Comparison of ENCODE assay signal across 8 cellular contexts in the genomic region with DNA sequence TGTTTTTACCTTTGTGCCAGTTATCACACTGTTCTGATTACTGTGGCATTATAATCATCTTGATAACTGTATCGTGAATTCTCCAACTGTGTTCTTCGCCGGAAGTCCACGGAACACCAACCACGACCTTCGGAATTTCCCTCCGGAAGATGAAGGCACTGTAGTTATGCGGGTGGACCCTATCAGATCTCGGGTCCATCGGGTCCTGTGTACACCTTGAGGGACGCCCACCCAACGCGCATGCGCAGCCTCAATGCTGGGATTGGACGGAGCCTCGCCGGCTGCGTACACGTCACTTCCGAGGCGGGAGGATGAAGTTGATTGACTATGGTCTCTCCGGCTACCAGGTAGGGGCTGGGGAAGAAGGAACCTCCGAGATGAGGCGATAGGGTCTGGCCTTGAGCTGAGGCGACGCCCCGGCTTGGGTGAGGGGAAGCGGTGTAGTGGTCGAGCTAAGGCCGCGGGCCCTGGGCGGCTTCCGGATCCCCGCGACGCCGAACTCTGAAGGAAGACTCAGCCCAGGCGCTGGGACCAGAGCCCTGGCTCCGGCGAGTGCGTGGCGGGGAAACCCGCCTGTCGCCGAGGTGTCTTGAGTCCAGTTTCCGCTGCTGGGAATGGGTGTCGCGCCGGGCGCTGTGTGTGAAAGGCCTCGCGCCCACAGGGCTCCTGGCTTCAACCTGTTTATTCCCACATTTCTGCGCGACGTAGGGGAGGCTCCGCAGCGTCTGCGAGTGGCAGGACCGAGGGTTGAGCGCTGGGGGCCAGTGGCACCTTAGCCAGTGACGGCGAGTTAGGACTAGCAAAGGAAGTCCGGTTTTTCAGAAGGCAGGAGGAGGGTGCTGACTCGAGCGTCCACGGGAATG. TPM values are rescaled to one million over a fixed set of nuclear protein-coding genes. Genes with fewer than 3 reads are reported as not detected.
DNase-seq lines count a peak whose midpoint lies in the region; ATAC-seq and TF ChIP-seq lines count a peak whose summit lies in the region.

A gene with protein sequence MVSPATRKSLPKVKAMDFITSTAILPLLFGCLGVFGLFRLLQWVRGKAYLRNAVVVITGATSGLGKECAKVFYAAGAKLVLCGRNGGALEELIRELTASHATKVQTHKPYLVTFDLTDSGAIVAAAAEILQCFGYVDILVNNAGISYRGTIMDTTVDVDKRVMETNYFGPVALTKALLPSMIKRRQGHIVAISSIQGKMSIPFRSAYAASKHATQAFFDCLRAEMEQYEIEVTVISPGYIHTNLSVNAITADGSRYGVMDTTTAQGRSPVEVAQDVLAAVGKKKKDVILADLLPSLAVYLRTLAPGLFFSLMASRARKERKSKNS (plus strand): TSS at position 320 of the 863 bp plus-strand sequence. CDS start 8 bp downstream, at position 328.

- H3K9me1 ChIP-seq in IMR-90 (ENCODE audit: insufficient read depth, low read length) = no peaks in the 10 kb centered on the region

- CTCF ChIA-PET in IMR-90 (lab: Yijun Ruan, JAX) = interaction anchor here (0.7 to 1.4 kb wide), 2 partner anchors 84 to 334 kb away, joined by 3 to 5 read pairs; partner anchors contain the start of gene USP22

- H4K20me1 ChIP-seq in IMR-90 (ENCODE audit: insufficient read depth, low read length) = no peaks in the 10 kb centered on the region

- POLR2A ChIA-PET in IMR-90 (lab: Charles Lee; ENCODE audit: unreplicated experiment) = interaction anchor here (1.0 kb wide), 1 partner anchor 23 kb away, joined by 6 read pairs; no protein-coding TSS in a partner anchor

- BruUV-seq in IMR-90 (replicated peaks; lab: Mats Ljungman, UMichigan) = TSS peak; percentile 32

- DNase-seq in DMS 273 treated with DMSO at 0.1 percent for 48 hours (lab: John Stamatoyannopoulos, UW) (peak; percentile 76), IMR-90 (peak; percentile 88), OCI-M2 (lab: John Stamatoyannopoulos, UW; ENCODE audit: unreplicated experiment) (peak; percentile 67), activated T-cell treated with anti-CD3 and anti-CD28 coated beads for 48 hours (ENCODE audit: low read depth) (peak; percentile 95), epithelial cell of prostate (ENCODE audit: low read depth, low spot score) (peak; percentile 70), mucosa of gallbladder (ENCODE audit: low spot score) (peak; percentile 96)
- DNase-seq in stimulated activated CD8-positive, alpha-beta memory T cell treated with anti-CD3 and anti-CD28 coated beads, Interleukin-4, amount 100 ng/mL, for 4 hours (ENCODE audit: low read depth in 2 of 2, low spot score in 1 of 2) = peak; percentile 96 to 98

- no peaks in the 10 kb centered on the region for H3K36me3 ChIP-seq in IMR-90 (ENCODE audit: control insufficient read depth, insufficient read depth, low read length)

- in situ Hi-C loops in IMR-90 (cut with MboI; ENCODE audit: low sequenced_read_pairs) = loop anchor here (5.0 kb wide), 1 partner anchor 385 kb away; no protein-coding TSS in a partner anchor

- WGBS in IMR-90 (ENCODE audit: extremely low coverage in 2 of 2, insufficient read length in 1 of 2), 2 experiments = 0% methylated on average over 28 of the region's 66 CpGs; no CpG with 5 or more reads in 1 of the 2 experiments

- peak within 1 kb of the TSS; percentile 61 to 92 for H4K8ac ChIP-seq in IMR-90 (ENCODE audit: low read depth in 2 of 2, low read length in 2 of 2)

- H3K9ac ChIP-seq in IMR-90 (ENCODE audit: low read depth, low read length) = peak within 1 kb of the TSS; percentile 72

- H3K79me1 ChIP-seq in IMR-90 (ENCODE audit: low read depth in 1 of 2, low read length in 2 of 2) = peaks cover 9 to 16% of the 10 kb centered on the region in 2 experiments

- no peaks in the 10 kb centered on the region for H3K4me1 ChIP-seq in IMR-90 (ENCODE audit: control insufficient read depth, insufficient read depth, low read length)

- H3K56ac ChIP-seq in IMR-90 (ENCODE audit: extremely low read depth, insufficient read depth, low read length) = peak within 1 kb of the TSS; percentile 70

- TF ChIP-seq POLR2A in IMR-90 (IDR thresholded peaks at IDR 0.05; ENCODE audit: low read depth, low read length) = peak; percentile 70

- H3K18ac ChIP-seq in IMR-90 (ENCODE audit: low read depth, low read length) = peak within 1 kb of the TSS; percentile 48; the same call in 1 of the 2 replicates

- peak within 1 kb of the TSS; percentile 51 for H3K4ac ChIP-seq in IMR-90 (ENCODE audit: low read depth, low read length)

- H2BK120ac ChIP-seq in IMR-90 (ENCODE audit: low read depth, low read length) = peak within 1 kb of the TSS; percentile 46; the same call in 1 of the 2 replicates

- ATAC-seq in GM21528 (IDR thresholded peaks at IDR 0.05; ENCODE audit: low FRiP score, unreplicated experiment) (peak; percentile 90), IMR-90 (ENCODE audit: low read depth) (peak; percentile 93)

- peak within 1 kb of the TSS; percentile 91 for H2AK9ac ChIP-seq in IMR-90 (replicated peaks; ENCODE audit: low read depth, low read length, poor library complexity)

- no peaks in the 10 kb centered on the region for H3K27me3 ChIP-seq in IMR-90 (ENCODE audit: control insufficient read depth, insufficient read depth, low read length)

- H2BK20ac ChIP-seq in IMR-90 (ENCODE audit: low read depth, low read length) = no peak within 1 kb of the TSS

- H2BK15ac ChIP-seq in IMR-90 (ENCODE audit: low read depth, low read length) = no peak within 1 kb of the TSS

- peak within 1 kb of the TSS; percentile 97 for H4K5ac ChIP-seq in IMR-90 (ENCODE audit: low read depth, low read length)

- peak within 1 kb of the TSS; percentile 74 for H4K91ac ChIP-seq in IMR-90 (ENCODE audit: insufficient read depth, low read depth, low read length)

- H2AK5ac ChIP-seq in IMR-90 (ENCODE audit: low read depth, low read length) = peak within 1 kb of the TSS; percentile 56; the same call in 1 of the 2 replicates

- peak within 1 kb of the TSS; percentile 100 for H2AFZ ChIP-seq in IMR-90 (replicated peaks; ENCODE audit: low read length, poor library complexity)

- no peak for TF ChIP-seq RAD21 in IMR-90 (IDR thresholded peaks at IDR 0.05; ENCODE audit: low read length)

- H3K23ac ChIP-seq in IMR-90 (ENCODE audit: low read depth, low read length) = peak within 1 kb of the TSS; percentile 72

- H3K14ac ChIP-seq in IMR-90 (replicated peaks; ENCODE audit: low read depth, low read length) = peak within 1 kb of the TSS; percentile 64

- H3K9me3 ChIP-seq in IMR-90 (ENCODE audit: control insufficient read depth, insufficient read depth, low read length) = no peaks in the 10 kb centered on the region

- H3K27ac ChIP-seq in IMR-90 (ENCODE audit: insufficient read depth, low read length) (peak within 1 kb of the TSS; percentile 62), epithelial cell of prostate (peak within 1 kb of the TSS; percentile 79)

- intact Hi-C loops in IMR-90 (cut with micrococcal nuclease) = loop anchor here (2.0 to 5.0 kb wide), 3 partner anchors 125 to 384 kb away; partner anchors contain the start of gene NATD1

- dilution Hi-C loops in IMR-90 (cut with HindIII; ENCODE audit: low sequenced_read_pairs, unreplicated experiment) = no loop called here

- TF ChIP-seq CTCF in IMR-90 (conservative IDR thresholded peaks at IDR 0.05; ENCODE audit: low read depth, low read length) = no peak

- H3K4me2 ChIP-seq in IMR-90 (ENCODE audit: low read depth, low read length) = peak within 1 kb of the TSS; percentile 98

- peak within 1 kb of the TSS; percentile 64 for H3K4me3 ChIP-seq in IMR-90 (ENCODE audit: insufficient read depth, low read depth, low read length)

- H2BK5ac ChIP-seq in IMR-90 (ENCODE audit: low read depth, low read length, poor library complexity, severe bottlenecking) = peak within 1 kb of the TSS; percentile 49

TF ChIP-seq in IMR-90, 13 proteins besides CTCF, POLR2A, EP300 and RAD21:
- peak; percentile 48; the same call in 1 of the 2 replicates for TF ChIP-seq MAZ (IDR thresholded peaks at IDR 0.05; ENCODE audit: borderline replicate concordance, low read depth, low read length)
- TF ChIP-seq SMC3 (IDR thresholded peaks at IDR 0.05; ENCODE audit: low read depth, low read length) = no peak
- no peak for TF ChIP-seq MXI1 (IDR thresholded peaks at IDR 0.05; ENCODE audit: borderline replicate concordance, low read depth, low read length)
- TF ChIP-seq MAFK (IDR thresholded peaks at IDR 0.05; ENCODE audit: low read depth, low read length) = no peak
- TF ChIP-seq CHD1 (IDR thresholded peaks at IDR 0.05; ENCODE audit: low read depth, low read length) = no peak
- TF ChIP-seq USF2 (IDR thresholded peaks at IDR 0.05; ENCODE audit: low read depth, low read length) = no peak
- TF ChIP-seq NFE2L2 (IDR thresholded peaks at IDR 0.05; ENCODE audit: low read depth, low read length) = no peak

RNA-seq across cellular contexts. Expression of the gene that starts here (rescaled TPM):
- total RNA-seq in IMR-90 (2012; rRNA removed) = 24.2 and 34.4 TPM in 2 replicates
- polyA plus RNA-seq in IMR-90 (2012; rRNA removed) = 22.7 and 24.4 TPM in 2 replicates
- polyA plus RNA-seq in IMR-90 (2012; cell fraction: cytosol; rRNA removed) = 8.9 and 11.1 TPM in 2 replicates
- polyA plus RNA-seq in IMR-90 (2012; cell fraction: nucleus; rRNA removed; ENCODE audit: low replicate concordance) = 13.3 and 15.6 TPM in 2 replicates
- total RNA-seq in mucosa of gallbladder = 30.3 TPM

Comparison
In these comparisons a context has a peak if more than half of its experiments do, and no peak if none do; other contexts are left out.
1. Peak in every context shown above with its lines: DNase-seq, ATAC-seq, H3K4me3 ChIP-seq and H3K27ac ChIP-seq.